Comparison of ENCODE assay signal across 22 cellular contexts in the genomic region with DNA sequence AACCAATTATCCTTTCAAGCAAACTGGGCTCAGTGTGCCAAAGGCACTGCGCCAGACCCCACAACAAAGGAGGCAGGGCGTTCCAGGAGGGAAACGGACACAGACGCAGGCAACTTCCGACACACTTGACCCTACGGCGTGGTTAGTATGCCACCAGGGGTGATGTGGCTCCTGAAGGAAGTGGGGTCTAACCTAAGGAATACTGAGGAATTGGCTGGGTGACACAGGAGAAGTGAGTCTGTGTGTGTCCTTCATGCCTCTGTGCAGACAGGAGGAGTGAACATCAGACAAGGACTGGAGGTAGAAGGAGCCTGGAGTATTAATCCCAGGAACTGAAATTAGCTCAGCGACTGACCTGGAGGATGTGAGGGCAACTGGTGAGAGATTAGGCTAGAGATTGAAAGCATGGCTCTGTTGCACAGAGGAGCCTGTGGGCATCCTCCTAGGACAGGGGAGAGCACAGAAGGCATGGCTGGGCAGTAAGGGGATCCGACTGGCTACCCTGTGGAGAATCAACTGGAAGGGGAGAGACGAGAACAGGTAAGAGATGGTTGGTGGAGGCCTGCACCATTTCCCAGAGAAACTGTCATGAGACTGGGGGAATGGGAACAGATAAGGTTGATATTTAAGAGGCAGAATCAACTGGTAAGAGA. TPM values are rescaled to one million over a fixed set of nuclear protein-coding genes. Genes with fewer than 3 reads are reported as not detected.
DNase-seq lines count a peak whose midpoint lies in the region; ATAC-seq and TF ChIP-seq lines count a peak whose summit lies in the region.
"Had no signal": no experiment of that assay in that cellular context is flagged by ENCODE, and none has a peak within 500 bp of the region (broad histone marks: within the 10 kb centered on the region; RNA-seq: fewer than 3 reads in every experiment).

No MANE protein-coding gene starts in this region.

- intact Hi-C loops in adrenal gland (cut with DNase I) = no loop called here
- intact Hi-C loops in left cardiac atrium (cut with DNase I) = no loop called here

- H3K4me1 ChIP-seq in adrenal gland (replicated peaks in 1 of 2) (no peaks in the 10 kb centered on the region), skeletal muscle tissue (ENCODE audit: control insufficient read depth in 3 of 3, insufficient read depth in 3 of 3, low read length in 3 of 3) (peaks cover 23 to 28% (median 28%) of the 10 kb centered on the region in 3 donors)
- H3K4me1 ChIP-seq: prostate gland had no signal

- H3K4me3 Mint-ChIP-seq in activated T-cell treated with anti-CD3 and anti-CD28 coated beads, Interleukin-2, amount 50 U/mL, for 72 hours = no peak overlapping the region

- no peaks in the 10 kb centered on the region for H3K36me3 Mint-ChIP-seq in activated T-cell treated with anti-CD3 and anti-CD28 coated beads, Interleukin-2, amount 50 U/mL, for 72 hours (ENCODE audit: insufficient read depth in 2 of 2)

- ATAC-seq in left cardiac atrium = peak; percentile 27 to 41
- no peak for ATAC-seq in activated T-cell treated with anti-CD3 and anti-CD28 coated beads, Interleukin-2, amount 50 U/mL, for 72 hours (replicated peaks in 1 of 2)
- ATAC-seq in HG03196 (IDR thresholded peaks at IDR 0.05; ENCODE audit: unreplicated experiment) = no peak

- H3K27ac Mint-ChIP-seq in activated T-cell treated with anti-CD3 and anti-CD28 coated beads, Interleukin-2, amount 50 U/mL, for 72 hours = no peak overlapping the region
- H3K27ac Mint-ChIP-seq: stimulated activated naive CD8-positive, alpha-beta T cell treated with anti-CD3 and anti-CD28 coated beads, Interleukin-15, amount 100 ng/mL, for 72 hours had no signal

- DNase-seq in NCI-H1092 (lab: John Stamatoyannopoulos, UW) (peak; percentile 11), NCI-H1092 treated with DMSO at 0.1 percent for 48 hours (lab: John Stamatoyannopoulos, UW) (no peak), adrenal gland (peak in 5 of 7 donors; percentile 12 to 56 (median 25)), left cardiac atrium (peak; percentile 78), HT-29 (ENCODE audit: low spot score) (no peak)
- DNase-seq in activated T-cell treated with anti-CD3 and anti-CD28 coated beads, Interleukin-2, amount 50 U/mL, for 72 hours = no peak
- DNase-seq: activated gamma-delta T cell; AML-193; amniotic stem cell; DMS79 treated with DMSO at 0.1 percent for 48 hours; NCI-H1436 treated with DMSO at 0.1 percent for 48 hours; NCI-H2171 treated with DMSO at 0.1 percent for 48 hours; NCI-H774; spleen; stimulated activated CD4-positive, alpha-beta T cell treated with anti-CD3 and anti-CD28 coated beads, Interleukin-4, amount 100 ng/mL, for 24 hours; T-helper 1 cell; trophoblast cell had no signal

- H3K27me3 ChIP-seq in adrenal gland = no peaks in the 10 kb centered on the region
- H3K27me3 ChIP-seq in skeletal muscle tissue (ENCODE audit: control insufficient read depth in 3 of 3, insufficient read depth in 3 of 3, low read length in 3 of 3) = no peaks in the 10 kb centered on the region

- no peak for TF ChIP-seq POLR2A in adrenal gland (IDR thresholded peaks at IDR 0.05)

- H3K27ac ChIP-seq in adrenal gland (peak overlapping the region in 1 of 5 donors; percentile 6), skeletal muscle tissue (ENCODE audit: low read depth, low read length) (no peak overlapping the region)
- H3K27ac ChIP-seq: 22Rv1, prostate gland, spleen had no signal

- H3K4me1 Mint-ChIP-seq in activated T-cell treated with anti-CD3 and anti-CD28 coated beads, Interleukin-2, amount 50 U/mL, for 72 hours (ENCODE audit: low read depth) = peaks cover 42% of the 10 kb centered on the region

- no peak for TF ChIP-seq CTCF in adrenal gland (IDR thresholded peaks at IDR 0.05)

- H3K27me3 Mint-ChIP-seq in activated T-cell treated with anti-CD3 and anti-CD28 coated beads, Interleukin-2, amount 50 U/mL, for 72 hours (ENCODE audit: low read depth) = peaks cover 39% of the 10 kb centered on the region

- no peaks in the 10 kb centered on the region for H3K9me3 ChIP-seq in adrenal gland (replicated peaks in 1 of 3)
- no peaks in the 10 kb centered on the region for H3K9me3 ChIP-seq in skeletal muscle tissue (ENCODE audit: control insufficient read depth in 3 of 3, low read length in 3 of 3)
- H3K9me3 ChIP-seq: prostate gland, spleen had no signal

- H3K36me3 ChIP-seq in adrenal gland (replicated peaks in 1 of 2) = no peaks in the 10 kb centered on the region
- no peaks in the 10 kb centered on the region for H3K36me3 ChIP-seq in skeletal muscle tissue (ENCODE audit: control insufficient read depth in 3 of 3, insufficient read depth in 3 of 3, low read length in 3 of 3)
- H3K36me3 ChIP-seq: prostate gland, spleen had no signal

- peaks cover 0 to 1% of the 10 kb centered on the region in 2 donors for H3K9me3 Mint-ChIP-seq in activated T-cell treated with anti-CD3 and anti-CD28 coated beads, Interleukin-2, amount 50 U/mL, for 72 hours

- H3K9ac ChIP-seq in skeletal muscle tissue (ENCODE audit: low read depth in 1 of 3, low read length in 3 of 3) = peak overlapping the region in 1 of 3 donors; percentile 25

- H3K4me3 ChIP-seq in adrenal gland (no peak overlapping the region), skeletal muscle tissue (ENCODE audit: low read length in 3 of 3) (peak overlapping the region in 2 of 3 donors; percentile 9 to 60)
- H3K4me3 ChIP-seq: prostate gland, spleen had no signal

- 75 to 89% (median 84%) methylated on average over 10 of the region's 10 CpGs for WGBS in adrenal gland, 4 donors

RNA-seq across cellular contexts. Expression of gene GSDME, which starts 27.8 kb away (rescaled TPM):
- total RNA-seq in adrenal gland (10 to 100 TPM in 1 of 8 donors, 1 to 10 TPM in 7; 2.6 to 10.3 (median 6.3) TPM), left cardiac atrium (1 to 10 TPM; 6.4 to 8.6 TPM), skeletal muscle tissue (11.0 TPM)
- polyA plus RNA-seq in adrenal gland = 1 to 10 TPM; 4.3 to 6.8 (median 5.7) TPM
- total RNA-seq in activated T-cell treated with anti-CD3 and anti-CD28 coated beads, Interleukin-2, amount 50 U/mL, for 72 hours = 10 to 100 TPM; 19.3 to 20.6 TPM
- not detected in 2 replicates for total RNA-seq in HT-29 (2014; rRNA removed; shearing (Covaris generic))

Comparison
In these comparisons a context has a peak if more than half of its experiments do, and no peak if none do; other contexts are left out.
1. DNase-seq: peak in NCI-H1092 (single experiment), adrenal gland (5 of 7) and left cardiac atrium (single experiment); none in NCI-H1092 treated with DMSO at 0.1 percent for 48 hours (single experiment), activated T-cell treated with anti-CD3 and anti-CD28 coated beads, Interleukin-2, amount 50 U/mL, for 72 hours (0 of 2) and HT-29 (single experiment).
2. H3K4me3 ChIP-seq: peak in skeletal muscle tissue (2 of 3); none in adrenal gland (0 of 4).
3. ATAC-seq: peak in left cardiac atrium (2 of 2); none in activated T-cell treated with anti-CD3 and anti-CD28 coated beads, Interleukin-2, amount 50 U/mL, for 72 hours (0 of 2) and HG03196 (single experiment).